ENCODE assay signal across 16 cellular contexts in genomic region chr10:118405933-118406332, GRCh38.
DNase-seq lines count a peak whose midpoint lies in the region; ATAC-seq and TF ChIP-seq lines count a peak whose summit lies in the region.
"Had no signal": no experiment of that assay in that cellular context is flagged by ENCODE, and none has a peak within 500 bp of the region (broad histone marks: within the 10 kb centered on the region; RNA-seq: fewer than 3 reads in every experiment).

No MANE protein-coding gene starts in this region.

- POLR2A ChIA-PET in CD8-positive, alpha-beta memory T cell (lab: Charles Lee) = no interaction called here

- no peak overlapping the region for H3K27ac Mint-ChIP-seq in CD8-positive, alpha-beta memory T cell
- H3K27ac Mint-ChIP-seq: CD4-positive, CD25-positive, alpha-beta regulatory T cell had no signal

- peaks cover 15 to 54% of the 10 kb centered on the region in 2 donors for H3K27me3 Mint-ChIP-seq in CD8-positive, alpha-beta memory T cell

- CTCF ChIA-PET in CD8-positive, alpha-beta memory T cell (lab: Charles Lee) = no interaction called here

- H3K9ac ChIP-seq in SK-N-MC (ENCODE audit: insufficient read length) = no peak overlapping the region

- intact Hi-C loops in head of caudate nucleus (cut with DNase I) = no loop called here

- H3K4me3 Mint-ChIP-seq in CD8-positive, alpha-beta memory T cell = no peak overlapping the region
- H3K4me3 Mint-ChIP-seq: CD4-positive, CD25-positive, alpha-beta regulatory T cell had no signal

- H3K27ac ChIP-seq in SK-N-MC = no peak overlapping the region
- no peak overlapping the region for H3K27ac ChIP-seq in CD8-positive, alpha-beta memory T cell (ENCODE audit: low read depth, low read length)
- H3K27ac ChIP-seq: HL-60, Peyer's patch had no signal

- H3K27me3 ChIP-seq in CD8-positive, alpha-beta memory T cell (ENCODE audit: insufficient read depth, low read length, poor library complexity, severe bottlenecking) = no peaks in the 10 kb centered on the region
- H3K27me3 ChIP-seq: Peyer's patch had no signal

- no peaks in the 10 kb centered on the region for H3K9me3 ChIP-seq in SK-N-MC (ENCODE audit: low read depth, low read length)
- H3K9me3 ChIP-seq in CD8-positive, alpha-beta memory T cell (ENCODE audit: low read length) = no peaks in the 10 kb centered on the region
- H3K9me3 ChIP-seq: Peyer's patch had no signal

- H3K36me3 ChIP-seq in SK-N-MC (ENCODE audit: insufficient read depth, low read length) = no peaks in the 10 kb centered on the region
- H3K36me3 ChIP-seq in CD8-positive, alpha-beta memory T cell (ENCODE audit: insufficient read depth, low read length) = no peaks in the 10 kb centered on the region
- H3K36me3 ChIP-seq: HAP-1, Peyer's patch had no signal

- no peak for ATAC-seq in GM21390 (IDR thresholded peaks at IDR 0.05; ENCODE audit: unreplicated experiment)
- ATAC-seq: Right ventricle myocardium inferior had no signal

- H3K9me3 Mint-ChIP-seq in CD8-positive, alpha-beta memory T cell = peaks cover 0 to 4% (median 0%) of the 10 kb centered on the region in 5 donors
- H3K9me3 Mint-ChIP-seq: CD4-positive, CD25-positive, alpha-beta regulatory T cell had no signal

- no peak for TF ChIP-seq CTCF in AG10803 (conservative IDR thresholded peaks at IDR 0.05; ENCODE audit: low read length)

- H3K4me3 ChIP-seq in AG10803 (ENCODE audit: low read length) (no peak overlapping the region), SK-N-MC (no peak overlapping the region)
- no peak overlapping the region for H3K4me3 ChIP-seq in CD8-positive, alpha-beta memory T cell (ENCODE audit: low read length)
- H3K4me3 ChIP-seq: HAP-1, Peyer's patch had no signal

- peak; percentile 7 for DNase-seq in AG10803 (ENCODE audit: low read depth)
- peak; percentile 41 for DNase-seq in DMS53 (lab: John Stamatoyannopoulos, UW)
- DNase-seq in SK-N-MC (ENCODE audit: low read depth, low spot score) = peak; percentile 1
- DNase-seq in glomerular visceral epithelial cell (ENCODE audit: extremely low spot score) = peak; percentile 1
- DNase-seq in head of caudate nucleus = no peak
- no peak for DNase-seq in CD8-positive, alpha-beta memory T cell
- DNase-seq: AML-193; CD4-positive, CD25-positive, alpha-beta regulatory T cell; GDM1; NCI-H187; NCI-H510A; Peyer's patch had no signal

- H3K4me1 Mint-ChIP-seq in CD8-positive, alpha-beta memory T cell = no peaks in the 10 kb centered on the region
- H3K4me1 Mint-ChIP-seq: CD4-positive, CD25-positive, alpha-beta regulatory T cell had no signal

- H3K36me3 Mint-ChIP-seq in CD8-positive, alpha-beta memory T cell = no peaks in the 10 kb centered on the region
- H3K36me3 Mint-ChIP-seq: CD4-positive, CD25-positive, alpha-beta regulatory T cell had no signal

- no peaks in the 10 kb centered on the region for H3K4me1 ChIP-seq in CD8-positive, alpha-beta memory T cell (ENCODE audit: insufficient read depth, low read length)
- H3K4me1 ChIP-seq: HAP-1, Peyer's patch had no signal

Comparison
In these comparisons a context has a peak if more than half of its experiments do, and no peak if none do; other contexts are left out.
1. DNase-seq: peak in AG10803 (single experiment), DMS53 (single experiment), SK-N-MC (single experiment) and glomerular visceral epithelial cell (single experiment); none in head of caudate nucleus (0 of 42) and CD8-positive, alpha-beta memory T cell (0 of 5).